In genomic region chr17:38572665-38573365, GRCh38 we compare ENCODE assay signal across 8 cellular contexts. TPM values are rescaled to one million over a fixed set of nuclear protein-coding genes. Genes with fewer than 3 reads are reported as not detected.
DNase-seq lines count a peak whose midpoint lies in the region; ATAC-seq lines count a peak whose summit lies in the region.

No MANE protein-coding gene starts in this region.

- ATAC-seq in left lobe of liver = peak; percentile 48
- no peak for ATAC-seq in GM19035 (IDR thresholded peaks at IDR 0.05; ENCODE audit: unreplicated experiment)

- DNase-seq in COLO668 (lab: John Stamatoyannopoulos, UW; ENCODE audit: unreplicated experiment) = peak; percentile 81
- peak; percentile 82 for DNase-seq in HuH-7 (ENCODE audit: low spot score)
- peak; percentile 14 for DNase-seq in activated naive CD8-positive, alpha-beta T cell treated with anti-CD3 and anti-CD28 coated beads for 36 hours
- DNase-seq in left lobe of liver (ENCODE audit: low spot score) = no peak
- DNase-seq in EL = no peak
- DNase-seq in activated CD8-positive, alpha-beta memory T cell treated with anti-CD3 and anti-CD28 coated beads, Interleukin-2, amount 50 U/mL, for 4 hours = no peak

- H3K4me1 ChIP-seq in urinary bladder (ENCODE audit: insufficient read depth) = no peaks in the 10 kb centered on the region

- peaks cover 92% of the 10 kb centered on the region for H3K27me3 Mint-ChIP-seq in activated naive CD8-positive, alpha-beta T cell treated with anti-CD3 and anti-CD28 coated beads for 36 hours

- H3K36me3 ChIP-seq in urinary bladder (ENCODE audit: insufficient read depth) = no peaks in the 10 kb centered on the region

- no peaks in the 10 kb centered on the region for H3K9me3 Mint-ChIP-seq in activated naive CD8-positive, alpha-beta T cell treated with anti-CD3 and anti-CD28 coated beads for 36 hours

- H3K4me3 ChIP-seq in urinary bladder (ENCODE audit: low read depth, low read length) = peak overlapping the region; percentile 35

- H3K36me3 Mint-ChIP-seq in activated naive CD8-positive, alpha-beta T cell treated with anti-CD3 and anti-CD28 coated beads for 36 hours = no peaks in the 10 kb centered on the region

- H3K27ac ChIP-seq in urinary bladder (ENCODE audit: low read depth) = no peak overlapping the region

- peak overlapping the region; percentile 7 for H3K4me3 Mint-ChIP-seq in activated naive CD8-positive, alpha-beta T cell treated with anti-CD3 and anti-CD28 coated beads for 36 hours

- 2% methylated on average over 61 of the region's 61 CpGs for WGBS in urinary bladder

- no peak overlapping the region for H3K27ac Mint-ChIP-seq in activated naive CD8-positive, alpha-beta T cell treated with anti-CD3 and anti-CD28 coated beads for 36 hours

- H3K4me1 Mint-ChIP-seq in activated naive CD8-positive, alpha-beta T cell treated with anti-CD3 and anti-CD28 coated beads for 36 hours = peaks cover 6% of the 10 kb centered on the region

RNA-seq across cellular contexts. Expression of gene SRCIN1, which starts 32.9 kb away (rescaled TPM):
- total RNA-seq in activated naive CD8-positive, alpha-beta T cell treated with anti-CD3 and anti-CD28 coated beads for 36 hours = under 1 TPM; 0.37 to 0.42 TPM
- total RNA-seq in left lobe of liver (19.3 TPM), urinary bladder (2.7 TPM)
- polyA plus RNA-seq in urinary bladder = 3.0 TPM

Comparison
In these comparisons a context has a peak if more than half of its experiments do, and no peak if none do; other contexts are left out.
1. DNase-seq: peak in COLO668 (single experiment), HuH-7 (single experiment) and activated naive CD8-positive, alpha-beta T cell treated with anti-CD3 and anti-CD28 coated beads for 36 hours (single experiment); none in left lobe of liver (single experiment), EL (single experiment) and activated CD8-positive, alpha-beta memory T cell treated with anti-CD3 and anti-CD28 coated beads, Interleukin-2, amount 50 U/mL, for 4 hours (single experiment).